ENCODE assay signal across 8 cellular contexts in the genomic region with DNA sequence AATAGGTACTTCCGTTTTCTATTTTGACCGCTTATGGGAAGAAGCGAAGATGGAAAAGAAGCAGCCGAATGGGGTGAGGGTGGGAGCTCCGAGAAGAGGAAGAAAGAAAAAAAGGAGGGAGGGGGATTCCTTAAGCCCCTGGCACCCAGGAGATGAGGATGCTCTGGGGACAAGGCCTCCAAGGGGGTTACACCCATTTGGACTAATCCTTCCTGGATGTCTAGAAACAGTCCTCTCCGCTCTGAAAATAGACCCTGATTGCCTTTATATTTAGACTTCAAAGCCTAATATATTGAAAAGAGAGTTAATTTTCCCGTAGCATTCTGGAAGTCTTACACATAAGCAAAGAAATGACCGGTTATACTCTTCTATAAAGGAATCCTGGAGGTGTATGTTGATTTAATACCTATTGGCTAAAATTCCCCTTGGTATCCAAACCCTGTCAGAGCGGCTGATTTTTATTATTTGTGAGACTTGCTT. TPM values are rescaled to one million over a fixed set of nuclear protein-coding genes. Genes with fewer than 3 reads are reported as not detected.
A peak's percentile ranks its signal among the peaks of the same experiment; 100 is the strongest.
DNase-seq lines count a peak whose midpoint lies in the region; ATAC-seq and TF ChIP-seq lines count a peak whose summit lies in the region.

No MANE protein-coding gene starts in this region.

- DNase-seq in Caco-2 (no peak), RWPE1 (ENCODE audit: low spot score) (no peak), fibroblast of lung (ENCODE audit: low read depth in 2 of 2) (no peak), NCI-H526 treated with DMSO at 0.1 percent for 48 hours (lab: John Stamatoyannopoulos, UW) (no peak), GM19238 (ENCODE audit: insufficient read length, low spot score) (no peak), HT-29 (ENCODE audit: low spot score) (no peak)

- no peak for ATAC-seq in HG02970 (IDR thresholded peaks at IDR 0.05; ENCODE audit: low FRiP score, unreplicated experiment)

- peak overlapping the region; percentile 87 for H3K27ac ChIP-seq in RWPE1
- H3K27ac ChIP-seq in fibroblast of lung (ENCODE audit: insufficient read depth, low read length): no peak overlapping the region
- H3K27ac ChIP-seq in parathyroid adenoma: peak overlapping the region; percentile 71

- H3K4me2 ChIP-seq in fibroblast of lung (ENCODE audit: extremely low read depth, insufficient read depth, low read length) (peak overlapping the region; percentile 79), parathyroid adenoma (ENCODE audit: low read length) (peak overlapping the region; percentile 85)

- H3K36me3 ChIP-seq in Caco-2 (ENCODE audit: control insufficient read depth, insufficient read depth, low read length): no peaks in the 10 kb centered on the region
- H3K36me3 ChIP-seq in fibroblast of lung (ENCODE audit: control insufficient read depth, insufficient read depth, low read length): no peaks in the 10 kb centered on the region
- no peaks in the 10 kb centered on the region for H3K36me3 ChIP-seq in parathyroid adenoma (ENCODE audit: control insufficient read depth, insufficient read depth, low read length)

- H2AFZ ChIP-seq in fibroblast of lung (ENCODE audit: low read length) (peak overlapping the region; percentile 80), parathyroid adenoma (peak overlapping the region; percentile 85)

- H3K36me3 Mint-ChIP-seq in Caco-2 (ENCODE audit: insufficient read depth, unreplicated experiment): no peaks in the 10 kb centered on the region

- H3K27me3 Mint-ChIP-seq in Caco-2 (ENCODE audit: insufficient read depth, unreplicated experiment): peaks cover 25% of the 10 kb centered on the region

- peak overlapping the region; percentile 72 for H3K4me3 Mint-ChIP-seq in Caco-2 (ENCODE audit: unreplicated experiment)

- TF ChIP-seq CTCF in Caco-2 (IDR thresholded peaks at IDR 0.05; ENCODE audit: insufficient read depth in 1 of 2, low read depth in 1 of 2, low read length in 1 of 2, severe bottlenecking in 1 of 2, unreplicated experiment in 1 of 2): no peak
- no peak for TF ChIP-seq CTCF in RWPE1 (conservative IDR thresholded peaks at IDR 0.05; ENCODE audit: low read depth)
- no peak for TF ChIP-seq CTCF in fibroblast of lung (conservative IDR thresholded peaks at IDR 0.05 in 1 of 2, IDR thresholded peaks at IDR 0.05 in 1 of 2; ENCODE audit: low read depth in 1 of 2, low read length in 2 of 2)
- TF ChIP-seq CTCF in parathyroid adenoma (IDR thresholded peaks at IDR 0.05): no peak

- no peaks in the 10 kb centered on the region for H3K9me3 Mint-ChIP-seq in Caco-2 (ENCODE audit: unreplicated experiment)

- H3K27ac Mint-ChIP-seq in Caco-2 (ENCODE audit: unreplicated experiment): no peak overlapping the region

- H3K9me3 ChIP-seq in Caco-2 (no peaks in the 10 kb centered on the region), fibroblast of lung (ENCODE audit: control insufficient read depth, insufficient read depth, low read depth, low read length) (no peaks in the 10 kb centered on the region), parathyroid adenoma (ENCODE audit: control insufficient read depth, low read length) (no peaks in the 10 kb centered on the region)

- H3K4me1 ChIP-seq in Caco-2: no peaks in the 10 kb centered on the region
- H3K4me1 ChIP-seq in fibroblast of lung (ENCODE audit: control insufficient read depth, extremely low read depth, insufficient read depth, low read length): peaks cover 3% of the 10 kb centered on the region
- H3K4me1 ChIP-seq in parathyroid adenoma: no peaks in the 10 kb centered on the region

- H4K20me1 ChIP-seq in fibroblast of lung (ENCODE audit: control insufficient read depth, extremely low read depth, insufficient read depth, low read length): no peaks in the 10 kb centered on the region

- H3K4me3 ChIP-seq in Caco-2 (ENCODE audit: low read depth, low read length) (no peak overlapping the region), fibroblast of lung (replicated peaks in 1 of 4; ENCODE audit: control extremely low read depth in 1 of 4, insufficient read depth in 1 of 4, low read depth in 3 of 4, low read length in 4 of 4) (peak overlapping the region in 3 of 4 experiments; percentile 52 to 68 (median 61)), parathyroid adenoma (ENCODE audit: low read depth, low read length) (peak overlapping the region; percentile 67)

- intact Hi-C loops in Caco-2 (cut with micrococcal nuclease; ENCODE audit: unreplicated experiment): no loop called here

- POLR2A ChIA-PET in Caco-2 (lab: Charles Lee) (no interaction called here), RWPE1 (lab: Yijun Ruan, JAX; ENCODE audit: low non-redundant PET) (no interaction called here)

- H3K79me2 ChIP-seq in fibroblast of lung (ENCODE audit: control insufficient read depth, insufficient read depth, low read length): no peaks in the 10 kb centered on the region
- H3K79me2 ChIP-seq in parathyroid adenoma: no peaks in the 10 kb centered on the region

- CTCF ChIA-PET in Caco-2 (lab: Charles Lee) (interaction anchor here (0.8 kb wide), 1 partner anchor 13 kb away, joined by 4 read pairs; the partner anchor contains the start of gene RPP30), RWPE1 (lab: Yijun Ruan, JAX) (interaction anchor here (0.6 to 2.2 kb wide), 4 partner anchors 14 to 479 kb away, joined by 3 to 7 read pairs (median 4); partner anchors contain the start of gene RPP30)

- H3K9ac ChIP-seq in fibroblast of lung (ENCODE audit: insufficient read depth, low read length) (no peak overlapping the region), parathyroid adenoma (no peak overlapping the region)

- no peaks in the 10 kb centered on the region for H3K4me1 Mint-ChIP-seq in Caco-2 (ENCODE audit: low read depth, unreplicated experiment)

- BruUV-seq in Caco-2 (replicated peaks; lab: Mats Ljungman, UMichigan): no TSS peak

- H3K27me3 ChIP-seq in Caco-2 (replicated peaks; ENCODE audit: control insufficient read depth, insufficient read depth, low read length) (no peaks in the 10 kb centered on the region; the same call in 1 of the 2 replicates), fibroblast of lung (ENCODE audit: control insufficient read depth, insufficient read depth, low read length) (peaks cover 3% of the 10 kb centered on the region), parathyroid adenoma (ENCODE audit: control insufficient read depth, insufficient read depth, low read length) (no peaks in the 10 kb centered on the region)

RNA-seq across cellular contexts. Expression of gene HTR7, which starts 0.7 kb away (rescaled TPM):
- total RNA-seq in Caco-2 (2022) (not detected in 2 replicates), fibroblast of lung (0.77 and 0.83 TPM in 2 replicates)
- 1.0 and 1.3 TPM in 2 replicates for polyA plus RNA-seq in fibroblast of lung
- 0.56 and 0.96 TPM in 2 replicates for polyA plus RNA-seq in fibroblast of lung (2012)
- polyA minus RNA-seq in fibroblast of lung (ENCODE audit: low replicate concordance): 3.7 TPM in 1 of 2 replicates, not detected in the other
- total RNA-seq in HT-29 (2014; rRNA removed; shearing (Covaris generic)): not detected in 2 replicates

RNA-seq across cellular contexts. Expression of gene RPP30, which starts 13.2 kb away (rescaled TPM):
- total RNA-seq in Caco-2 (2022) (66.5 and 67.6 TPM in 2 replicates), fibroblast of lung (32.2 and 38.3 TPM in 2 replicates)
- polyA plus RNA-seq in fibroblast of lung: 38.6 and 44.5 TPM in 2 replicates
- polyA plus RNA-seq in fibroblast of lung (2012): 39.4 and 49.9 TPM in 2 replicates
- 3.8 and 6.3 TPM in 2 replicates for polyA minus RNA-seq in fibroblast of lung (ENCODE audit: low replicate concordance)
- total RNA-seq in HT-29 (2014; rRNA removed; shearing (Covaris generic)): 21.1 and 21.2 TPM in 2 replicates
